Comparison of ENCODE assay signal across 25 cellular contexts in genomic region chr6:106372838-106373501, GRCh38. TPM values are rescaled to one million over a fixed set of nuclear protein-coding genes. Genes with fewer than 3 reads are reported as not detected.
DNase-seq lines count a peak whose midpoint lies in the region; ATAC-seq and TF ChIP-seq lines count a peak whose summit lies in the region.
"Had no signal": no experiment of that assay in that cellular context is flagged by ENCODE, and none has a peak within 500 bp of the region (broad histone marks: within the 10 kb centered on the region; RNA-seq: fewer than 3 reads in every experiment).

No MANE protein-coding gene starts in this region.

- H3K79me2 ChIP-seq in mammary epithelial cell (ENCODE audit: insufficient read depth, low read length) = peaks cover 86% of the 10 kb centered on the region

- H3K27me3 Mint-ChIP-seq in activated CD4-positive, alpha-beta T cell treated with anti-CD3 and anti-CD28 coated beads, Interleukin-2, amount 10 ng/mL, durations not matched to agents 24 days and 14 days = peaks cover 10% of the 10 kb centered on the region

- H3K27ac ChIP-seq in RWPE1 = no peak overlapping the region
- H3K27ac ChIP-seq in mammary epithelial cell (ENCODE audit: insufficient read depth, low read depth, low read length) = peak overlapping the region; percentile 86
- H3K27ac ChIP-seq: colonic mucosa, esophagus muscularis mucosa, left ventricle myocardium inferior, prostate gland had no signal

- no peaks in the 10 kb centered on the region for H3K36me3 ChIP-seq in mammary epithelial cell (ENCODE audit: insufficient read depth, low read length)
- H3K36me3 ChIP-seq: colonic mucosa, esophagus muscularis mucosa, HAP-1, left ventricle myocardium inferior, prostate gland had no signal

- no peaks in the 10 kb centered on the region for H3K9me3 Mint-ChIP-seq in activated CD4-positive, alpha-beta T cell treated with anti-CD3 and anti-CD28 coated beads, Interleukin-2, amount 10 ng/mL, durations not matched to agents 24 days and 14 days
- H3K9me3 Mint-ChIP-seq: naive B cell had no signal

- POLR2A ChIA-PET in RWPE1 (lab: Yijun Ruan, JAX; ENCODE audit: low non-redundant PET) = no interaction called here

- ATAC-seq in GM19351 (IDR thresholded peaks at IDR 0.05; ENCODE audit: unreplicated experiment) = no peak
- ATAC-seq: GM12878 had no signal

- no peak overlapping the region for H3K4me3 ChIP-seq in mammary epithelial cell (replicated peaks in 1 of 3; ENCODE audit: insufficient read depth in 1 of 3, low read depth in 2 of 3, low read length in 3 of 3)
- H3K4me3 ChIP-seq: colonic mucosa, esophagus muscularis mucosa, GM12878, HAP-1, left ventricle myocardium inferior, prostate gland had no signal

- WGBS in mammary epithelial cell (ENCODE audit: low coverage, missing lambda C conversion rate) = 42% methylated on average over 4 of the region's 4 CpGs

- CTCF ChIA-PET in RWPE1 (lab: Yijun Ruan, JAX) (interaction anchor here (4.5 kb wide), 1 partner anchor 13 kb away, joined by 22 read pairs; the partner anchor contains the start of gene CRYBG1), mammary epithelial cell (lab: Charles Lee; ENCODE audit: low non-redundant PET) (no interaction called here)

- no peaks in the 10 kb centered on the region for H4K20me1 ChIP-seq in mammary epithelial cell (ENCODE audit: insufficient read depth, low read length)

- H3K27me3 ChIP-seq in mammary epithelial cell (ENCODE audit: insufficient read depth, low read length) = no peaks in the 10 kb centered on the region
- H3K27me3 ChIP-seq: colonic mucosa, esophagus muscularis mucosa had no signal

- H3K36me3 Mint-ChIP-seq in activated CD4-positive, alpha-beta T cell treated with anti-CD3 and anti-CD28 coated beads, Interleukin-2, amount 10 ng/mL, durations not matched to agents 24 days and 14 days (ENCODE audit: low read depth) = no peaks in the 10 kb centered on the region
- H3K36me3 Mint-ChIP-seq: CD4-positive, CD25-positive, alpha-beta regulatory T cell; naive B cell had no signal

- H3K4me1 ChIP-seq in mammary epithelial cell (ENCODE audit: insufficient read depth, low read length) = peaks cover 78% of the 10 kb centered on the region
- H3K4me1 ChIP-seq: colonic mucosa, esophagus muscularis mucosa, HAP-1, left ventricle myocardium inferior, prostate gland had no signal

- no TSS peak for BruUV-seq in mammary epithelial cell (replicated peaks; lab: Mats Ljungman, UMichigan)

- no peak overlapping the region for H2AFZ ChIP-seq in mammary epithelial cell (ENCODE audit: low read depth, low read length)

- no peak overlapping the region for H3K9ac ChIP-seq in mammary epithelial cell (ENCODE audit: insufficient read depth, low read length)

- H3K4me1 Mint-ChIP-seq in activated CD4-positive, alpha-beta T cell treated with anti-CD3 and anti-CD28 coated beads, Interleukin-2, amount 10 ng/mL, durations not matched to agents 24 days and 14 days = peaks cover 13% of the 10 kb centered on the region
- H3K4me1 Mint-ChIP-seq: CD4-positive, CD25-positive, alpha-beta regulatory T cell had no signal

- H3K4me2 ChIP-seq in mammary epithelial cell (ENCODE audit: insufficient read depth, low read depth, low read length) = peak overlapping the region; percentile 58

- in situ Hi-C loops in mammary epithelial cell (cut with MboI; ENCODE audit: low sequenced_read_pairs in 2 of 2) = no loop called here

- intact Hi-C loops in activated CD4-positive, alpha-beta T cell treated with anti-CD3 and anti-CD28 coated beads, Interleukin-2, amount 10 ng/mL, durations not matched to agents 24 days and 14 days (cut with micrococcal nuclease) = no loop called here
- intact Hi-C loops in mammary epithelial cell (cut with micrococcal nuclease) = no loop called here

- no peak for TF ChIP-seq CTCF in RWPE1 (conservative IDR thresholded peaks at IDR 0.05; ENCODE audit: low read depth)
- no peak for TF ChIP-seq CTCF in mammary epithelial cell (conservative IDR thresholded peaks at IDR 0.05 in 1 of 2, IDR thresholded peaks at IDR 0.05 in 1 of 2; ENCODE audit: extremely low read depth in 1 of 2, insufficient read depth in 1 of 2, low read depth in 1 of 2, low read length in 2 of 2)

- no peaks in the 10 kb centered on the region for H3K9me3 ChIP-seq in mammary epithelial cell (replicated peaks; ENCODE audit: insufficient read depth, low read length)
- H3K9me3 ChIP-seq: colonic mucosa, esophagus muscularis mucosa, HAP-1, left ventricle myocardium inferior, prostate gland had no signal

- dilution Hi-C loops in mammary epithelial cell (cut with HindIII; ENCODE audit: low sequenced_read_pairs) = no loop called here

- peak overlapping the region; percentile 72 for H3K27ac Mint-ChIP-seq in activated CD4-positive, alpha-beta T cell treated with anti-CD3 and anti-CD28 coated beads, Interleukin-2, amount 10 ng/mL, durations not matched to agents 24 days and 14 days
- H3K27ac Mint-ChIP-seq: CD4-positive, CD25-positive, alpha-beta regulatory T cell; naive B cell had no signal

- DNase-seq in activated CD4-positive, alpha-beta T cell treated with anti-CD3 and anti-CD28 coated beads, Interleukin-2, amount 10 ng/mL, durations not matched to agents 24 days and 14 days = no peak
- no peak for DNase-seq in activated CD4-positive, alpha-beta T cell treated with anti-CD3 and anti-CD28 coated beads for 48 hours
- DNase-seq in RWPE1 (ENCODE audit: low spot score) (peak; percentile 49), mammary epithelial cell (peak; percentile 86), renal cortical epithelial cell (ENCODE audit: low read depth) (peak; percentile 79), cerebellar cortex (ENCODE audit: low spot score) (no peak), globus pallidus (ENCODE audit: low spot score) (no peak)
- DNase-seq: activated naive CD4-positive, alpha-beta T cell treated with Interleukin-2 at 50 U/mL for 16 hours; amygdala; colonic mucosa; effector CD8-positive, alpha-beta T cell; KBM-7; left ventricle myocardium inferior; naive B cell; NCI-H1417 treated with DMSO at 0.1 percent for 48 hours; NCI-H2081 treated with DMSO at 0.1 percent for 48 hours; NCI-H345; NCI-H82; nucleus accumbens had no signal

- H3K4me3 Mint-ChIP-seq in activated CD4-positive, alpha-beta T cell treated with anti-CD3 and anti-CD28 coated beads, Interleukin-2, amount 10 ng/mL, durations not matched to agents 24 days and 14 days = peak overlapping the region; percentile 45
- H3K4me3 Mint-ChIP-seq: CD4-positive, CD25-positive, alpha-beta regulatory T cell; naive B cell had no signal

RNA-seq across cellular contexts. Expression of gene CRYBG1, which starts 12.5 kb away (rescaled TPM):
- total RNA-seq in activated CD4-positive, alpha-beta T cell treated with anti-CD3 and anti-CD28 coated beads, Interleukin-2, amount 10 ng/mL, durations not matched to agents 24 days and 14 days = 9.3 and 10.0 TPM in 2 replicates
- total RNA-seq in mammary epithelial cell (10 to 100 TPM; 78.5 to 92.9 TPM), renal cortical epithelial cell (13.9 and 16.3 TPM in 2 replicates)
- polyA plus RNA-seq in mammary epithelial cell = 28.3 TPM
- polyA minus RNA-seq in mammary epithelial cell = 102 TPM

RNA-seq across cellular contexts. Expression of gene ATG5, which starts 47.4 kb away (rescaled TPM):
- 29.5 and 30.7 TPM in 2 replicates for total RNA-seq in activated CD4-positive, alpha-beta T cell treated with anti-CD3 and anti-CD28 coated beads, Interleukin-2, amount 10 ng/mL, durations not matched to agents 24 days and 14 days
- 10 to 100 TPM; 34.5 to 46.0 TPM for total RNA-seq in mammary epithelial cell
- 22.6 TPM for polyA plus RNA-seq in mammary epithelial cell
- 52.8 TPM for polyA minus RNA-seq in mammary epithelial cell
- 64.8 and 76.5 TPM in 2 replicates for total RNA-seq in renal cortical epithelial cell

Comparison
In these comparisons a context has a peak if more than half of its experiments do, and no peak if none do; other contexts are left out.
1. DNase-seq: peak in RWPE1 (single experiment), mammary epithelial cell (single experiment) and renal cortical epithelial cell (single experiment); none in activated CD4-positive, alpha-beta T cell treated with anti-CD3 and anti-CD28 coated beads, Interleukin-2, amount 10 ng/mL, durations not matched to agents 24 days and 14 days (single experiment), activated CD4-positive, alpha-beta T cell treated with anti-CD3 and anti-CD28 coated beads for 48 hours (single experiment), cerebellar cortex (single experiment) and globus pallidus (single experiment).